8 cellular contexts compared by ENCODE assay signal in the genomic region with DNA sequence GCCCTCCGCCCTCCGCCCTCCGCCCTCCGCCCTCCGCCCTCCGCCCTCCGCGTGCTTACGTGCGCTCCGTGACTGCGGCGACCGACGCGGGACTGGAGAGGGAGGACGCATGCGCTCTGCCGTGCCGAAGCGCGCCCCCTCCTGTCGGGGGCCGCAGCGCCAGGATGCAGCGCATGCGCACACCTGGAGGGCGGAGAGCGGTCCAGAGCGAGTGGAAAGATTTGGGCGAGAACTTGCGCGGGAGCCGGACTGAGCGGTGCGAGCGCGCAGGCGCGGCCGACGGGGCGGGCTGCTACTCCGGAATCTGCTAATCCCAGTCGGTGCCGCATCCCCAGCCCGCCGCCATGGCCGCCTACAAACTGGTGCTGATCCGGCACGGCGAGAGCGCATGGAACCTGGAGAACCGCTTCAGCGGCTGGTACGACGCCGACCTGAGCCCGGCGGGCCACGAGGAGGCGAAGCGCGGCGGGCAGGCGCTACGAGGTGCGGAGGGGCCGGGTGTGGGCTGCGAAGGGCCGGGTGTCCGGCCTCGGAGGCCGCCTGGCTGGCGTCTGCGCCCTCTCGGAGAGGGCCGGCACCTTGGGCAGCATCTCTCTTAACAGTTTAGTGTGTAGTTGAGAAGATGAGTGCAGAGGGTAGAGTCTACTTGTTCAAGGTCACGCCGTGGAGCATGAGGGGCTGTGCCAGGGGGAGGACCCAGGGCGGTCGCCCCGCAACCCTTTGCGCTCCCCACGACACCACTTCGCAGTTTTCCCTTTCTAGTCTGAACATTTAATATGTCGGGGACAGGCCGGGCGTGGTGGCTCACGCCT. TPM values are rescaled to one million over a fixed set of nuclear protein-coding genes. Genes with fewer than 3 reads are reported as not detected.
DNase-seq lines count a peak whose midpoint lies in the region; TF ChIP-seq lines count a peak whose summit lies in the region.

A gene (plus strand): TSS at position 228 of the 812 bp plus-strand sequence. CDS start 117 bp downstream, at position 345.

- peaks cover 7% of the 10 kb centered on the region for H3K79me1 ChIP-seq in mesenchymal stem cell (replicated peaks; ENCODE audit: low read length, poor library complexity, severe bottlenecking)

- no peak within 1 kb of the TSS for H2BK120ac ChIP-seq in mesenchymal stem cell (ENCODE audit: low read depth, low read length)

- H3K4me2 ChIP-seq in mesenchymal stem cell (ENCODE audit: low read length, poor library complexity, severe bottlenecking) = peak within 1 kb of the TSS; percentile 88

- no peaks in the 10 kb centered on the region for H3K27me3 ChIP-seq in effector memory CD4-positive, alpha-beta T cell (replicated peaks; ENCODE audit: control insufficient read depth, insufficient read depth, low read length, poor library complexity, severe bottlenecking)
- H3K27me3 ChIP-seq in mesenchymal stem cell (ENCODE audit: control insufficient read depth in 1 of 2, insufficient read depth in 1 of 2, low read length in 2 of 2) = no peaks in the 10 kb centered on the region

- H2BK15ac ChIP-seq in mesenchymal stem cell (ENCODE audit: low read depth, poor library complexity, severe bottlenecking) = no peak within 1 kb of the TSS

- H2AFZ ChIP-seq in mesenchymal stem cell (ENCODE audit: low read depth, low read length) = peak within 1 kb of the TSS; percentile 18

- CTCF ChIA-PET in activated CD8-positive, alpha-beta memory T cell treated with anti-CD3 and anti-CD28 coated beads for 36 hours (lab: Charles Lee) = interaction anchor here (1.8 to 3.9 kb wide), 3 partner anchors 12 to 18 kb away, joined by 4 to 51 read pairs (median 19); no protein-coding TSS in a partner anchor

- no peak within 1 kb of the TSS for H2BK12ac ChIP-seq in mesenchymal stem cell (ENCODE audit: low read length in 2 of 2)

- WGBS in mesenchymal stem cell = under 1% methylated on average over 62 of the region's 90 CpGs

- POLR2A ChIA-PET in activated CD8-positive, alpha-beta memory T cell treated with anti-CD3 and anti-CD28 coated beads for 36 hours (lab: Charles Lee) = interaction anchor here (1.5 to 4.2 kb wide), 4 partner anchors 12 to 25 kb away, joined by 4 to 73 read pairs (median 32); a partner anchor contains a TSS

- peaks cover 27% of the 10 kb centered on the region for H3K4me1 ChIP-seq in effector memory CD4-positive, alpha-beta T cell (ENCODE audit: control insufficient read depth, insufficient read depth, low read length, poor library complexity, severe bottlenecking)
- peaks cover 9% of the 10 kb centered on the region for H3K4me1 ChIP-seq in mesenchymal stem cell (ENCODE audit: control insufficient read depth, insufficient read depth, low read depth, low read length)

- peak within 1 kb of the TSS; percentile 78 for H4K91ac ChIP-seq in mesenchymal stem cell (ENCODE audit: low read length)

- TF ChIP-seq CTCF in GM20000 (IDR thresholded peaks at IDR 0.05; ENCODE audit: extremely low read depth, missing control alignments) = peak; percentile 94

- peak within 1 kb of the TSS; percentile 41 for H2AK5ac ChIP-seq in mesenchymal stem cell (ENCODE audit: low read length, severe bottlenecking)

- peak within 1 kb of the TSS; percentile 73 to 99 for H3K18ac ChIP-seq in mesenchymal stem cell (ENCODE audit: low read depth in 1 of 2, low read length in 2 of 2)

- H3K9me3 ChIP-seq in effector memory CD4-positive, alpha-beta T cell (ENCODE audit: control insufficient read depth, low read length) = no peaks in the 10 kb centered on the region
- no peaks in the 10 kb centered on the region for H3K9me3 ChIP-seq in mesenchymal stem cell (ENCODE audit: control insufficient read depth, low read length)

- peak within 1 kb of the TSS in 1 of 2 experiments; percentile 86 for H3K14ac ChIP-seq in mesenchymal stem cell (ENCODE audit: low read length in 2 of 2)

- H3K4me3 ChIP-seq in effector memory CD4-positive, alpha-beta T cell (ENCODE audit: insufficient read depth, low read depth, low read length, poor library complexity, severe bottlenecking) = peak within 1 kb of the TSS; percentile 85
- H3K4me3 ChIP-seq in mesenchymal stem cell (ENCODE audit: insufficient read depth in 1 of 2, low read depth in 1 of 2, low read length in 2 of 2) = peak within 1 kb of the TSS; percentile 74 to 98

- peak within 1 kb of the TSS; percentile 98 for H3K9ac ChIP-seq in mesenchymal stem cell (ENCODE audit: low read length)

- H3K36me3 ChIP-seq in effector memory CD4-positive, alpha-beta T cell (ENCODE audit: control insufficient read depth, insufficient read depth, low read length) = peaks cover 14% of the 10 kb centered on the region
- H3K36me3 ChIP-seq in mesenchymal stem cell (ENCODE audit: control insufficient read depth in 1 of 2, insufficient read depth in 2 of 2, low read depth in 1 of 2, low read length in 2 of 2) = peaks cover 9 to 20% of the 10 kb centered on the region in 2 experiments

- peak within 1 kb of the TSS; percentile 73 to 94 for H3K4ac ChIP-seq in mesenchymal stem cell (ENCODE audit: low read depth in 1 of 2, low read length in 2 of 2)

- H3K23ac ChIP-seq in mesenchymal stem cell (ENCODE audit: low read length in 2 of 2) = peak within 1 kb of the TSS in 1 of 2 experiments; percentile 16

- peak within 1 kb of the TSS; percentile 81 for H3K27ac ChIP-seq in effector memory CD4-positive, alpha-beta T cell (ENCODE audit: insufficient read depth, low read length, poor library complexity, severe bottlenecking)
- H3K27ac ChIP-seq in mesenchymal stem cell (ENCODE audit: low read length, poor library complexity, severe bottlenecking) = peak within 1 kb of the TSS; percentile 90

- peak within 1 kb of the TSS; percentile 73 for H4K8ac ChIP-seq in mesenchymal stem cell (ENCODE audit: low read length)

- peak within 1 kb of the TSS; percentile 82 for H2BK5ac ChIP-seq in mesenchymal stem cell (ENCODE audit: low read depth, low read length, poor library complexity, severe bottlenecking)

- peak; percentile 98 for DNase-seq in COLO829 (ENCODE audit: low spot score)
- peak; percentile 100 for DNase-seq in GM20000 (ENCODE audit: low spot score)
- peak; percentile 98 for DNase-seq in HT-29 (ENCODE audit: low spot score)
- DNase-seq in NK-92 treated with Interleukin-12 subunit alpha and Interleukin-12 subunit beta, amount 100 ng/mL, for 24 hours (lab: John Stamatoyannopoulos, UW) = peak; percentile 91
- peak; percentile 94 to 95 (median 95) for DNase-seq in effector memory CD4-positive, alpha-beta T cell
- peak; percentile 95 for DNase-seq in mesenchymal stem cell
- DNase-seq in stimulated activated CD8-positive, alpha-beta memory T cell treated with anti-CD3 and anti-CD28 coated beads, Interleukin-12 subunit alpha, Interleukin-12 subunit beta, amount 100 ng/mL, for 4 hours (ENCODE audit: low read depth) = peak; percentile 95

RNA-seq across cellular contexts. Expression of the gene that starts here (rescaled TPM):
- total RNA-seq in HT-29 (2014; rRNA removed; shearing (Covaris generic)) = 362 and 400 TPM in 2 replicates
- 1,000 to 10,000 TPM; 1,302 to 1,307 TPM for total RNA-seq in activated CD8-positive, alpha-beta memory T cell treated with anti-CD3 and anti-CD28 coated beads for 36 hours
- polyA plus RNA-seq in mesenchymal stem cell (2013, experiment 1 of 2) = 268 TPM
- 270 TPM for polyA plus RNA-seq in mesenchymal stem cell (2013, experiment 2 of 2)

Comparison
In these comparisons a context has a peak if more than half of its experiments do, and no peak if none do; other contexts are left out.
1. Peak in every context shown above with its lines: DNase-seq, H3K4me3 ChIP-seq and H3K27ac ChIP-seq.